2 cellular contexts compared by ENCODE assay signal in the genomic region with DNA sequence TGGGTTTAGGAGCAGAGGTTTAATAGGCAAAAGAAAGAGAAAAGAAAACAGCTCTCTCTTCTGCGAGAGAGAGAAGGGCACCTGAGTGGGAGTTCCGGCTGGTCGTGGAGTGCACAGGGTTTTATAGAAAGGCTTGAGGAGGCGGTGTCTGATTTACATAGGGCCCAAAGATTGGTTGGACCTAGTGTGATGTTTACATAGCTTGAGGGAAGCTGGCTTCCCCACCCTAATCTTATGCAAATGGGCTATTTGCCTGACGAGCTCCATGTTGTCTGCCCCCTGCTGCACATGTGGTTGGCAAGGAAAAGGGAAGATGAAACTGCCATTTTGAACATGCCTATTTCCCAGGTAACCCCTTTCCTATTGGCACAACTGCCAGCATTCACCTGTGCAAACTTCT.
TF ChIP-seq lines count a peak whose summit lies in the region.

No MANE protein-coding gene starts in this region.

TF ChIP-seq in GM23338, 12 proteins besides CTCF, POLR2A, EP300 and RAD21:
- no peak for TF ChIP-seq ETS1 (IDR thresholded peaks at IDR 0.05)
- TF ChIP-seq CREB1 (CRISPR knock-in tag; IDR thresholded peaks at IDR 0.05; ENCODE audit: low read depth): no peak
- TF ChIP-seq STAT1 (IDR thresholded peaks at IDR 0.05; ENCODE audit: unreplicated experiment): no peak
- TF ChIP-seq EZH2 (IDR thresholded peaks at IDR 0.05; ENCODE audit: low read depth, unreplicated experiment): no peak
- TF ChIP-seq, protein P1, sequence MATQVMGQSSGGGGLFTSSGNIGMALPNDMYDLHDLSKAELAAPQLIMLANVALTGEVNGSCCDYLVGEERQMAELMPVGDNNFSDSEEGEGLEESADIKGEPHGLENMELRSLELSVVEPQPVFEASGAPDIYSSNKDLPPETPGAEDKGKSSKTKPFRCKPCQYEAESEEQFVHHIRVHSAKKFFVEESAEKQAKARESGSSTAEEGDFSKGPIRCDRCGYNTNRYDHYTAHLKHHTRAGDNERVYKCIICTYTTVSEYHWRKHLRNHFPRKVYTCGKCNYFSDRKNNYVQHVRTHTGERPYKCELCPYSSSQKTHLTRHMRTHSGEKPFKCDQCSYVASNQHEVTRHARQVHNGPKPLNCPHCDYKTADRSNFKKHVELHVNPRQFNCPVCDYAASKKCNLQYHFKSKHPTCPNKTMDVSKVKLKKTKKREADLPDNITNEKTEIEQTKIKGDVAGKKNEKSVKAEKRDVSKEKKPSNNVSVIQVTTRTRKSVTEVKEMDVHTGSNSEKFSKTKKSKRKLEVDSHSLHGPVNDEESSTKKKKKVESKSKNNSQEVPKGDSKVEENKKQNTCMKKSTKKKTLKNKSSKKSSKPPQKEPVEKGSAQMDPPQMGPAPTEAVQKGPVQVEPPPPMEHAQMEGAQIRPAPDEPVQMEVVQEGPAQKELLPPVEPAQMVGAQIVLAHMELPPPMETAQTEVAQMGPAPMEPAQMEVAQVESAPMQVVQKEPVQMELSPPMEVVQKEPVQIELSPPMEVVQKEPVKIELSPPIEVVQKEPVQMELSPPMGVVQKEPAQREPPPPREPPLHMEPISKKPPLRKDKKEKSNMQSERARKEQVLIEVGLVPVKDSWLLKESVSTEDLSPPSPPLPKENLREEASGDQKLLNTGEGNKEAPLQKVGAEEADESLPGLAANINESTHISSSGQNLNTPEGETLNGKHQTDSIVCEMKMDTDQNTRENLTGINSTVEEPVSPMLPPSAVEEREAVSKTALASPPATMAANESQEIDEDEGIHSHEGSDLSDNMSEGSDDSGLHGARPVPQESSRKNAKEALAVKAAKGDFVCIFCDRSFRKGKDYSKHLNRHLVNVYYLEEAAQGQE (IDR thresholded peaks at IDR 0.05; ENCODE audit: unreplicated experiment): no peak
- TF ChIP-seq ZNF114 (CRISPR knock-in tag; IDR thresholded peaks at IDR 0.05): no peak
- no peak for TF ChIP-seq NANOG (IDR thresholded peaks at IDR 0.05; ENCODE audit: borderline replicate concordance)
- TF ChIP-seq, protein P2, sequence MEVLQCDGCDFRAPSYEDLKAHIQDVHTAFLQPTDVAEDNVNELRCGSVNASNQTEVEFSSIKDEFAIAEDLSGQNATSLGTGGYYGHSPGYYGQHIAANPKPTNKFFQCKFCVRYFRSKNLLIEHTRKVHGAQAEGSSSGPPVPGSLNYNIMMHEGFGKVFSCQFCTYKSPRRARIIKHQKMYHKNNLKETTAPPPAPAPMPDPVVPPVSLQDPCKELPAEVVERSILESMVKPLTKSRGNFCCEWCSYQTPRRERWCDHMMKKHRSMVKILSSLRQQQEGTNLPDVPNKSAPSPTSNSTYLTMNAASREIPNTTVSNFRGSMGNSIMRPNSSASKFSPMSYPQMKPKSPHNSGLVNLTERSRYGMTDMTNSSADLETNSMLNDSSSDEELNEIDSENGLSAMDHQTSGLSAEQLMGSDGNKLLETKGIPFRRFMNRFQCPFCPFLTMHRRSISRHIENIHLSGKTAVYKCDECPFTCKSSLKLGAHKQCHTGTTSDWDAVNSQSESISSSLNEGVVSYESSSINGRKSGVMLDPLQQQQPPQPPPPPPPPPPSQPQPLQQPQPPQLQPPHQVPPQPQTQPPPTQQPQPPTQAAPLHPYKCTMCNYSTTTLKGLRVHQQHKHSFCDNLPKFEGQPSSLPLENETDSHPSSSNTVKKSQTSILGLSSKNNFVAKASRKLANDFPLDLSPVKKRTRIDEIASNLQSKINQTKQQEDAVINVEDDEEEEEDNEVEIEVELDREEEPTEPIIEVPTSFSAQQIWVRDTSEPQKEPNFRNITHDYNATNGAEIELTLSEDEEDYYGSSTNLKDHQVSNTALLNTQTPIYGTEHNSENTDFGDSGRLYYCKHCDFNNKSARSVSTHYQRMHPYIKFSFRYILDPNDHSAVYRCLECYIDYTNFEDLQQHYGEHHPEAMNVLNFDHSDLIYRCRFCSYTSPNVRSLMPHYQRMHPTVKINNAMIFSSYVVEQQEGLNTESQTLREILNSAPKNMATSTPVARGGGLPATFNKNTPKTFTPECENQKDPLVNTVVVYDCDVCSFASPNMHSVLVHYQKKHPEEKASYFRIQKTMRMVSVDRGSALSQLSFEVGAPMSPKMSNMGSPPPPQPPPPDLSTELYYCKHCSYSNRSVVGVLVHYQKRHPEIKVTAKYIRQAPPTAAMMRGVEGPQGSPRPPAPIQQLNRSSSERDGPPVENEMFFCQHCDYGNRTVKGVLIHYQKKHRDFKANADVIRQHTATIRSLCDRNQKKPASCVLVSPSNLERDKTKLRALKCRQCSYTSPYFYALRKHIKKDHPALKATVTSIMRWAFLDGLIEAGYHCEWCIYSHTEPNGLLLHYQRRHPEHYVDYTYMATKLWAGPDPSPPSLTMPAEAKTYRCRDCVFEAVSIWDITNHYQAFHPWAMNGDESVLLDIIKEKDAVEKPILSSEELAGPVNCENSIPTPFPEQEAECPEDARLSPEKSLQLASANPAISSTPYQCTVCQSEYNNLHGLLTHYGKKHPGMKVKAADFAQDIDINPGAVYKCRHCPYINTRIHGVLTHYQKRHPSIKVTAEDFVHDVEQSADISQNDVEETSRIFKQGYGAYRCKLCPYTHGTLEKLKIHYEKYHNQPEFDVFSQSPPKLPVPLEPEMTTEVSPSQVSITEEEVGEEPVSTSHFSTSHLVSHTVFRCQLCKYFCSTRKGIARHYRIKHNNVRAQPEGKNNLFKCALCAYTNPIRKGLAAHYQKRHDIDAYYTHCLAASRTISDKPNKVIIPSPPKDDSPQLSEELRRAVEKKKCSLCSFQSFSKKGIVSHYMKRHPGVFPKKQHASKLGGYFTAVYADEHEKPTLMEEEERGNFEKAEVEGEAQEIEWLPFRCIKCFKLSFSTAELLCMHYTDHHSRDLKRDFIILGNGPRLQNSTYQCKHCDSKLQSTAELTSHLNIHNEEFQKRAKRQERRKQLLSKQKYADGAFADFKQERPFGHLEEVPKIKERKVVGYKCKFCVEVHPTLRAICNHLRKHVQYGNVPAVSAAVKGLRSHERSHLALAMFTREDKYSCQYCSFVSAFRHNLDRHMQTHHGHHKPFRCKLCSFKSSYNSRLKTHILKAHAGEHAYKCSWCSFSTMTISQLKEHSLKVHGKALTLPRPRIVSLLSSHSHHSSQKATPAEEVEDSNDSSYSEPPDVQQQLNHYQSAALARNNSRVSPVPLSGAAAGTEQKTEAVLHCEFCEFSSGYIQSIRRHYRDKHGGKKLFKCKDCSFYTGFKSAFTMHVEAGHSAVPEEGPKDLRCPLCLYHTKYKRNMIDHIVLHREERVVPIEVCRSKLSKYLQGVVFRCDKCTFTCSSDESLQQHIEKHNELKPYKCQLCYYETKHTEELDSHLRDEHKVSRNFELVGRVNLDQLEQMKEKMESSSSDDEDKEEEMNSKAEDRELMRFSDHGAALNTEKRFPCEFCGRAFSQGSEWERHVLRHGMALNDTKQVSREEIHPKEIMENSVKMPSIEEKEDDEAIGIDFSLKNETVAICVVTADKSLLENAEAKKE (CRISPR knock-in tag; IDR thresholded peaks at IDR 0.05): no peak
- no peak for TF ChIP-seq POLR2AphosphoS5 (IDR thresholded peaks at IDR 0.05; ENCODE audit: low read depth)

TF ChIP-seq in K562, 482 proteins besides CTCF, POLR2A, EP300 and RAD21:
- TF ChIP-seq ZNF253 (CRISPR knock-in tag; conservative IDR thresholded peaks at IDR 0.05): no peak
- no peak for TF ChIP-seq ZBTB43 (CRISPR knock-in tag; IDR thresholded peaks at IDR 0.05)
- TF ChIP-seq HMG20B (CRISPR knock-in tag; IDR thresholded peaks at IDR 0.05): no peak
- no peak for TF ChIP-seq CTCFL (IDR thresholded peaks at IDR 0.05; ENCODE audit: borderline replicate concordance, insufficient read depth, low read depth, low read length, poor library complexity, severe bottlenecking)
- no peak for TF ChIP-seq NR1H2 (CRISPR knock-in tag; IDR thresholded peaks at IDR 0.05)
- no peak for TF ChIP-seq ZNF583 (CRISPR knock-in tag; IDR thresholded peaks at IDR 0.05)
- TF ChIP-seq BRD9 (IDR thresholded peaks at IDR 0.05; ENCODE audit: low read depth, partially characterized antibody): no peak
- TF ChIP-seq IRF1 (CRISPR knock-in tag; IDR thresholded peaks at IDR 0.05; ENCODE audit: borderline replicate concordance): no peak
- TF ChIP-seq KLF6 (CRISPR knock-in tag; IDR thresholded peaks at IDR 0.05; ENCODE audit: borderline replicate concordance): no peak
- TF ChIP-seq HDAC6 (IDR thresholded peaks at IDR 0.05; ENCODE audit: low read depth, low read length): no peak
- no peak for TF ChIP-seq ZBTB26 (CRISPR knock-in tag; IDR thresholded peaks at IDR 0.05)
- no peak for TF ChIP-seq ZNF507 (tag; conservative IDR thresholded peaks at IDR 0.05)
- no peak for TF ChIP-seq GTF3C2 (IDR thresholded peaks at IDR 0.05; ENCODE audit: borderline replicate concordance, extremely low read depth, insufficient read length)
